ENCODE assay signal across 18 cellular contexts in genomic region chr11:31872074-31872440, GRCh38.
DNase-seq lines count a peak whose midpoint lies in the region; ATAC-seq, FAIRE-seq and TF ChIP-seq lines count a peak whose summit lies in the region.
"Had no signal": no experiment of that assay in that cellular context is flagged by ENCODE, and none has a peak within 500 bp of the region (broad histone marks: within the 10 kb centered on the region; RNA-seq: fewer than 3 reads in every experiment).

No MANE protein-coding gene starts in this region.

- no peak overlapping the region for H2BK20ac ChIP-seq in H1 (ENCODE audit: low read length)

- H2AFZ ChIP-seq in OCI-LY3 (ENCODE audit: low read depth, low read length) (peak overlapping the region; percentile 41; the same call in 1 of the 2 replicates), H1 (ENCODE audit: low read length) (no peak overlapping the region), smooth muscle cell (ENCODE audit: low read depth) (no peak overlapping the region)

- H3K4me2 ChIP-seq in OCI-LY3 (ENCODE audit: low read length) (no peak overlapping the region), H1 (ENCODE audit: insufficient read depth in 1 of 2, low read depth in 2 of 2, low read length in 2 of 2) (peak overlapping the region in 1 of 2 experiments; percentile 6; a peak in 1 of 4 replicates), smooth muscle cell (no peak overlapping the region)

- H3K23ac ChIP-seq in H1 (ENCODE audit: insufficient read length), result no peak overlapping the region

- H3K9ac ChIP-seq in OCI-LY3 (ENCODE audit: low read length) (no peak overlapping the region), H1 (replicated peaks in 1 of 4; ENCODE audit: extremely low read depth in 1 of 4, low read depth in 3 of 4, low read length in 3 of 4) (no peak overlapping the region), smooth muscle cell (ENCODE audit: low read depth) (no peak overlapping the region)

- no peak overlapping the region for H3K27ac Mint-ChIP-seq in MCF 10A (ENCODE audit: low read depth, unreplicated experiment)
- H3K27ac Mint-ChIP-seq in stimulated activated effector memory CD8-positive, alpha-beta T cell treated with anti-CD3 and anti-CD28 coated beads, Interleukin-12 subunit alpha, Interleukin-12 subunit beta, amount 100 ng/mL, for 72 hours, result no peak overlapping the region
- H3K27ac Mint-ChIP-seq: T-cell had no signal

- H4K5ac ChIP-seq in H1 (ENCODE audit: insufficient read length, low read depth, low read length), result no peak overlapping the region

- H3K36me3 Mint-ChIP-seq in MCF 10A (ENCODE audit: insufficient read depth, unreplicated experiment), result no peaks in the 10 kb centered on the region
- no peaks in the 10 kb centered on the region for H3K36me3 Mint-ChIP-seq in stimulated activated effector memory CD8-positive, alpha-beta T cell treated with anti-CD3 and anti-CD28 coated beads, Interleukin-12 subunit alpha, Interleukin-12 subunit beta, amount 100 ng/mL, for 72 hours
- H3K36me3 Mint-ChIP-seq: T-cell had no signal

- H3K4me1 Mint-ChIP-seq in MCF 10A (ENCODE audit: insufficient read depth, unreplicated experiment), result no peaks in the 10 kb centered on the region
- no peaks in the 10 kb centered on the region for H3K4me1 Mint-ChIP-seq in stimulated activated effector memory CD8-positive, alpha-beta T cell treated with anti-CD3 and anti-CD28 coated beads, Interleukin-12 subunit alpha, Interleukin-12 subunit beta, amount 100 ng/mL, for 72 hours
- H3K4me1 Mint-ChIP-seq: T-cell had no signal

- DNase-seq in MCF 10A (ENCODE audit: unreplicated experiment) (peak; percentile 12), breast epithelium (ENCODE audit: low spot score in 2 of 2) (no peak), H1 (ENCODE audit: low read depth in 1 of 2, low spot score in 2 of 2) (no peak), SIG-M5 (lab: John Stamatoyannopoulos, UW) (no peak), smooth muscle cell (lab: John Stamatoyannopoulos, UW; ENCODE audit: unreplicated experiment) (no peak)
- no peak for DNase-seq in stimulated activated effector memory CD8-positive, alpha-beta T cell treated with anti-CD3 and anti-CD28 coated beads, Interleukin-12 subunit alpha, Interleukin-12 subunit beta, amount 100 ng/mL, for 72 hours (ENCODE audit: low spot score in 2 of 2)
- DNase-seq: C1 segment of cervical spinal cord, NCI-H1092 treated with DMSO at 0.1 percent for 48 hours, NCI-H1694 treated with DMSO at 0.1 percent for 48 hours, RPMI8226, T-cell had no signal

- no peak overlapping the region for H3K4me3 Mint-ChIP-seq in MCF 10A (ENCODE audit: unreplicated experiment)
- no peak overlapping the region for H3K4me3 Mint-ChIP-seq in stimulated activated effector memory CD8-positive, alpha-beta T cell treated with anti-CD3 and anti-CD28 coated beads, Interleukin-12 subunit alpha, Interleukin-12 subunit beta, amount 100 ng/mL, for 72 hours
- H3K4me3 Mint-ChIP-seq: T-cell had no signal

- POLR2A ChIA-PET in MCF 10A (lab: Yijun Ruan, JAX) (interaction anchor here (0.9 to 2.0 kb wide), 3 partner anchors 231 to 766 kb away, joined by 3 to 6 read pairs (median 4); no protein-coding TSS in a partner anchor), H1 (lab: Charles Lee; ENCODE audit: partially characterized antibody) (no interaction called here)

- no peak overlapping the region for H2BK5ac ChIP-seq in H1 (ENCODE audit: low read depth, low read length)

- peaks cover 11% of the 10 kb centered on the region for H3K27me3 Mint-ChIP-seq in MCF 10A (ENCODE audit: insufficient read depth, unreplicated experiment)

- WGBS in H1 (ENCODE audit: extremely low coverage in 1 of 2, insufficient coverage in 1 of 2, insufficient read length in 1 of 2, insufficient replicate concordance in 2 of 2, low coverage in 1 of 2, low lambda C conversion rate in 2 of 2, missing lambda C conversion rate in 1 of 2), 2 experiments, result 89% methylated on average over 3 of the region's 3 CpGs; no CpG with 5 or more reads in 1 of the 2 experiments
- 61% methylated on average over 3 of the region's 3 CpGs for WGBS in smooth muscle cell (ENCODE audit: low lambda C conversion rate)

- H3K27ac ChIP-seq in breast epithelium (no peak overlapping the region), OCI-LY3 (ENCODE audit: low read length) (no peak overlapping the region), H1 (ENCODE audit: low read depth, low read length) (no peak overlapping the region), smooth muscle cell (ENCODE audit: low read depth) (no peak overlapping the region)
- H3K27ac ChIP-seq: SK-N-MC had no signal

- H4K20me1 ChIP-seq in OCI-LY3 (ENCODE audit: insufficient read depth, low read length) (no peaks in the 10 kb centered on the region), H1 (replicated peaks in 1 of 2; ENCODE audit: control insufficient read depth in 1 of 2, insufficient read depth in 2 of 2, low read length in 2 of 2) (no peaks in the 10 kb centered on the region), smooth muscle cell (ENCODE audit: low read depth) (no peaks in the 10 kb centered on the region)

- no peak overlapping the region for H3K4ac ChIP-seq in H1 (replicated peaks; ENCODE audit: insufficient read length, low read depth, low read length)

- no peaks in the 10 kb centered on the region for H3K9me3 Mint-ChIP-seq in MCF 10A (ENCODE audit: unreplicated experiment)
- no peaks in the 10 kb centered on the region for H3K9me3 Mint-ChIP-seq in stimulated activated effector memory CD8-positive, alpha-beta T cell treated with anti-CD3 and anti-CD28 coated beads, Interleukin-12 subunit alpha, Interleukin-12 subunit beta, amount 100 ng/mL, for 72 hours
- H3K9me3 Mint-ChIP-seq: T-cell had no signal

- no peak overlapping the region for H3K18ac ChIP-seq in H1 (ENCODE audit: extremely low read depth, low read length)

- H3K9me3 ChIP-seq in breast epithelium (no peaks in the 10 kb centered on the region), OCI-LY3 (ENCODE audit: insufficient read depth, low read length) (no peaks in the 10 kb centered on the region), H1 (ENCODE audit: insufficient read depth in 2 of 2, low read depth in 1 of 2, low read length in 1 of 2) (no peaks in the 10 kb centered on the region), smooth muscle cell (replicated peaks; ENCODE audit: low read depth) (no peaks in the 10 kb centered on the region)

- H3K79me1 ChIP-seq in H1 (ENCODE audit: low read depth, low read length), result no peaks in the 10 kb centered on the region

- no peak for TF ChIP-seq EP300 in H1 (IDR thresholded peaks at IDR 0.05; ENCODE audit: borderline replicate concordance in 1 of 2, low read depth in 2 of 2, low read length in 2 of 2)

- FAIRE-seq in H1 (lab: Jason Lieb, UNC), result no peak
- FAIRE-seq: A204.1, G401.6, GM12891, K562 had no signal

- no peaks in the 10 kb centered on the region for H3K79me2 ChIP-seq in OCI-LY3 (ENCODE audit: low read length)
- no peaks in the 10 kb centered on the region for H3K79me2 ChIP-seq in H1 (ENCODE audit: control insufficient read depth in 1 of 2, insufficient read depth in 2 of 2, low read length in 2 of 2)
- no peaks in the 10 kb centered on the region for H3K79me2 ChIP-seq in smooth muscle cell (ENCODE audit: low read depth)

- no peaks in the 10 kb centered on the region for H3K4me1 ChIP-seq in breast epithelium
- H3K4me1 ChIP-seq in OCI-LY3 (ENCODE audit: low read length), result no peaks in the 10 kb centered on the region
- H3K4me1 ChIP-seq in H1 (replicated peaks in 1 of 4; ENCODE audit: control insufficient read depth in 3 of 4, insufficient read depth in 4 of 4, low read length in 3 of 4), result peaks cover 8 to 21% (median 10%) of the 10 kb centered on the region in 4 experiments; a peak in 6 of 7 replicates
- peaks cover 21% of the 10 kb centered on the region for H3K4me1 ChIP-seq in smooth muscle cell (ENCODE audit: low read depth)

- H2BK120ac ChIP-seq in H1 (replicated peaks; ENCODE audit: low read depth, low read length), result no peak overlapping the region

- no peak overlapping the region for H2AK5ac ChIP-seq in H1 (ENCODE audit: low read depth, low read length)

- peak overlapping the region; percentile 71 for H2BK12ac ChIP-seq in H1 (ENCODE audit: low read depth, low read length)

- TF ChIP-seq POLR2A in breast epithelium (IDR thresholded peaks at IDR 0.05) (no peak), H1 (IDR thresholded peaks at IDR 0.05; ENCODE audit: control extremely low read depth in 1 of 2, low read depth in 2 of 2, low read length in 2 of 2) (no peak)

- H4K8ac ChIP-seq in H1 (ENCODE audit: extremely low read depth, insufficient read depth, low read length), result no peak overlapping the region

- TF ChIP-seq RAD21 in H1 (IDR thresholded peaks at IDR 0.05 in 1 of 2, conservative IDR thresholded peaks at IDR 0.05 in 1 of 2; ENCODE audit: low read depth in 2 of 2, low read length in 2 of 2), result no peak

- intact Hi-C loops in MCF 10A (cut with micrococcal nuclease) (loop anchor here (5.0 to 10.0 kb wide), 3 partner anchors 135 to 767 kb away; no protein-coding TSS in a partner anchor), breast epithelium (cut with DNase I; ENCODE audit: low total_unique reads) (no loop called here)

- no peak overlapping the region for H3K14ac ChIP-seq in H1 (ENCODE audit: insufficient read length)

- CTCF ChIA-PET in MCF 10A (lab: Yijun Ruan, JAX) (interaction anchor here (0.6 to 6.5 kb wide), 26 partner anchors 10 to 1947 kb away, joined by 3 to 97 read pairs (median 6); no protein-coding TSS in a partner anchor), H1 (lab: Charles Lee; ENCODE audit: partially characterized antibody) (interaction anchor here (0.7 to 6.2 kb wide), 30 partner anchors 10 to 365 kb away, joined by 3 to 60 read pairs (median 6); no protein-coding TSS in a partner anchor)

- H3K36me3 ChIP-seq in breast epithelium (no peaks in the 10 kb centered on the region), OCI-LY3 (replicated peaks; ENCODE audit: low read depth, low read length) (no peaks in the 10 kb centered on the region), H1 (ENCODE audit: control insufficient read depth in 2 of 4, insufficient read depth in 4 of 4, low read length in 3 of 4) (no peaks in the 10 kb centered on the region), smooth muscle cell (ENCODE audit: low read depth) (no peaks in the 10 kb centered on the region)

- ATAC-seq in stimulated activated effector memory CD8-positive, alpha-beta T cell treated with anti-CD3 and anti-CD28 coated beads, Interleukin-12 subunit alpha, Interleukin-12 subunit beta, amount 100 ng/mL, for 72 hours, result peak; percentile 38
- no peak for ATAC-seq in HG03460 (IDR thresholded peaks at IDR 0.05; ENCODE audit: unreplicated experiment)
- ATAC-seq: K562 had no signal

- H4K91ac ChIP-seq in H1 (replicated peaks; ENCODE audit: insufficient read length, low read length), result no peak overlapping the region

- H3F3A ChIP-seq in smooth muscle cell (ENCODE audit: low read depth), result no peaks in the 10 kb centered on the region

- no peaks in the 10 kb centered on the region for H3K23me2 ChIP-seq in H1 (ENCODE audit: low read depth, low read length)

- H3K56ac ChIP-seq in H1 (replicated peaks; ENCODE audit: insufficient read length, low read depth, low read length), result no peak overlapping the region

- peaks cover 0 to 13% of the 10 kb centered on the region in 2 donors for H3K27me3 ChIP-seq in breast epithelium
- peaks cover 3% of the 10 kb centered on the region; the same call in 1 of the 2 replicates for H3K27me3 ChIP-seq in OCI-LY3 (ENCODE audit: low read depth, low read length)
- peaks cover 0 to 11% (median 4%) of the 10 kb centered on the region in 4 experiments; a peak in 4 of 7 replicates for H3K27me3 ChIP-seq in H1 (replicated peaks in 1 of 4; ENCODE audit: control insufficient read depth in 3 of 4, extremely low read depth in 1 of 4, insufficient read depth in 3 of 4, low read length in 3 of 4)
- H3K27me3 ChIP-seq in smooth muscle cell (ENCODE audit: low read depth), result peaks cover 26% of the 10 kb centered on the region

- no TSS peak for BruUV-seq in MCF 10A (replicated peaks; lab: Mats Ljungman, UMichigan)

- TF ChIP-seq CTCF in MCF 10A (IDR thresholded peaks at IDR 0.05; ENCODE audit: unreplicated experiment), result no peak
- no peak for TF ChIP-seq CTCF in breast epithelium (IDR thresholded peaks at IDR 0.05)
- TF ChIP-seq CTCF in OCI-LY3 (IDR thresholded peaks at IDR 0.05; ENCODE audit: low read depth, low read length), result no peak
- no peak for TF ChIP-seq CTCF in H1 (IDR thresholded peaks at IDR 0.05; ENCODE audit: control extremely low read depth in 1 of 3, insufficient read depth in 1 of 3, low read depth in 1 of 3, low read length in 3 of 3)
- no peak for TF ChIP-seq CTCF in smooth muscle cell (IDR thresholded peaks at IDR 0.05; ENCODE audit: borderline replicate concordance, insufficient read depth, poor library complexity, severe bottlenecking)

- H2BK15ac ChIP-seq in H1 (ENCODE audit: low read length), result no peak overlapping the region

- no peak overlapping the region for H3K4me3 ChIP-seq in breast epithelium
- H3K4me3 ChIP-seq in OCI-LY3 (ENCODE audit: low read length), result no peak overlapping the region
- H3K4me3 ChIP-seq in H1 (ENCODE audit: extremely low read depth in 1 of 4, insufficient read depth in 2 of 4, low read depth in 3 of 4, low read length in 4 of 4), result no peak overlapping the region; a peak in 1 of 8 replicates
- H3K4me3 ChIP-seq in smooth muscle cell, result no peak overlapping the region
- H3K4me3 ChIP-seq: K562, SK-N-MC had no signal
